21 cellular contexts compared by ENCODE assay signal in genomic region chr5:156523607-156524006, GRCh38.
DNase-seq lines count a peak whose midpoint lies in the region; ATAC-seq, FAIRE-seq and TF ChIP-seq lines count a peak whose summit lies in the region.
"Had no signal": no experiment of that assay in that cellular context is flagged by ENCODE, and none has a peak within 500 bp of the region (broad histone marks: within the 10 kb centered on the region; RNA-seq: fewer than 3 reads in every experiment).

No MANE protein-coding gene starts in this region.

- no peak overlapping the region for H3K9ac ChIP-seq in liver (ENCODE audit: low read depth in 1 of 2, low read length in 2 of 2)
- H3K9ac ChIP-seq in HepG2 (ENCODE audit: insufficient read depth, low read depth, low read length): no peak overlapping the region
- H3K9ac ChIP-seq: BLaER1 treated with 17β-estradiol and CSF1 and Interleukin-3, amounts not matched to agents 10 nM and 100 nM had no signal

- intact Hi-C loops in HepG2 (cut with micrococcal nuclease; ENCODE audit: unreplicated experiment): no loop called here

- no peak for DNase-seq in HepG2 (ENCODE audit: low spot score)
- DNase-seq in left lobe of liver (ENCODE audit: low spot score): no peak
- DNase-seq in superior temporal gyrus (ENCODE audit: extremely low spot score): no peak
- DNase-seq in T-helper 1 cell: no peak
- DNase-seq: 8988T; ACHN; AML-193; Caco-2; Calu3; CD4-positive, alpha-beta T cell; CD8-positive, alpha-beta T cell; DMS79 treated with DMSO at 0.1 percent for 48 hours; GF-D8 had no signal

- H3K4me1 ChIP-seq in liver (ENCODE audit: control insufficient read depth in 4 of 4, insufficient read depth in 4 of 4, low read length in 3 of 4) (peaks cover 0 to 13% (median 8%) of the 10 kb centered on the region in 4 donors), HepG2 (ENCODE audit: insufficient read depth, low read length) (no peaks in the 10 kb centered on the region)
- H3K4me1 ChIP-seq: BLaER1 treated with 17β-estradiol and CSF1 and Interleukin-3, amounts not matched to agents 10 nM and 100 nM; Caco-2 had no signal

- WGBS in liver: 56% methylated on average over 3 of the region's 3 CpGs
- WGBS in HepG2 (ENCODE audit: low lambda C conversion rate): 41% methylated on average over 3 of the region's 3 CpGs

- H3K79me2 ChIP-seq in HepG2 (ENCODE audit: insufficient read depth, low read length): no peaks in the 10 kb centered on the region

- TF ChIP-seq EP300 in HepG2 (IDR thresholded peaks at IDR 0.05; ENCODE audit: low read depth in 2 of 2, low read length in 2 of 2): no peak
- TF ChIP-seq EP300 in HepG2 (CRISPR knock-in tag; IDR thresholded peaks at IDR 0.05; ENCODE audit: borderline replicate concordance): no peak

- BruUV-seq in HepG2 (replicated peaks; lab: Mats Ljungman, UMichigan): no TSS peak

- H4K20me1 ChIP-seq in HepG2 (ENCODE audit: insufficient read depth, low read length): no peaks in the 10 kb centered on the region
- H4K20me1 ChIP-seq: BLaER1 treated with 17β-estradiol and CSF1 and Interleukin-3, amounts not matched to agents 10 nM and 100 nM had no signal

- POLR2A ChIA-PET in HepG2 (lab: Yijun Ruan, JAX): no interaction called here

- ATAC-seq in HepG2 (no peak), left lobe of liver (peak; percentile 62)
- ATAC-seq: CD8-positive, alpha-beta T cell had no signal

- H3K36me3 ChIP-seq in liver (ENCODE audit: control insufficient read depth in 4 of 4, insufficient read depth in 3 of 4, low read depth in 1 of 4, low read length in 3 of 4) (no peaks in the 10 kb centered on the region), HepG2 (replicated peaks in 1 of 2; ENCODE audit: control insufficient read depth in 1 of 2, insufficient read depth in 2 of 2, low read length in 2 of 2) (no peaks in the 10 kb centered on the region)
- H3K36me3 ChIP-seq: BLaER1 treated with 17β-estradiol and CSF1 and Interleukin-3, amounts not matched to agents 10 nM and 100 nM had no signal

- TF ChIP-seq CTCF in liver (IDR thresholded peaks at IDR 0.05; ENCODE audit: low read depth, low read length, missing input control) (no peak), HepG2 (CRISPR knock-in tag; IDR thresholded peaks at IDR 0.05) (no peak)

- H2AFZ ChIP-seq in HepG2 (ENCODE audit: low read length): no peak overlapping the region

- H3K4me2 ChIP-seq in HepG2 (ENCODE audit: low read depth, low read length): no peak overlapping the region
- H3K4me2 ChIP-seq: BLaER1 treated with 17β-estradiol and CSF1 and Interleukin-3, amounts not matched to agents 10 nM and 100 nM had no signal

- H3K27ac ChIP-seq in liver (ENCODE audit: low read depth in 1 of 2, low read length in 2 of 2): peak overlapping the region; percentile 69 to 74
- H3K27ac ChIP-seq in HepG2 (ENCODE audit: extremely low read length, insufficient read depth, low read length): no peak overlapping the region
- H3K27ac ChIP-seq: BLaER1 treated with 17β-estradiol and CSF1 and Interleukin-3, amounts not matched to agents 10 nM and 100 nM; C4-2B had no signal

- no peak for FAIRE-seq in HepG2 (lab: Jason Lieb, UNC)
- FAIRE-seq: A204.1, D721Med, G401.6, GM12891, GM18507 had no signal

- no peak overlapping the region for H3K4me3 ChIP-seq in liver (ENCODE audit: low read depth in 1 of 3, low read length in 3 of 3)
- H3K4me3 ChIP-seq in HepG2 (replicated peaks in 1 of 3; ENCODE audit: insufficient read depth in 1 of 3, low read depth in 2 of 3, low read length in 3 of 3): no peak overlapping the region
- H3K4me3 ChIP-seq: BLaER1 treated with 17β-estradiol and CSF1 and Interleukin-3, amounts not matched to agents 10 nM and 100 nM had no signal

- no peak for TF ChIP-seq RAD21 in liver (IDR thresholded peaks at IDR 0.05)
- no peak for TF ChIP-seq RAD21 in HepG2 (CRISPR knock-in tag; IDR thresholded peaks at IDR 0.05)

- H3K9me3 ChIP-seq in liver (ENCODE audit: control insufficient read depth in 4 of 4, low read length in 3 of 4) (peaks cover 0 to 2% (median 0%) of the 10 kb centered on the region in 4 donors), HepG2 (ENCODE audit: low read length) (no peaks in the 10 kb centered on the region)
- H3K9me3 ChIP-seq: Caco-2 had no signal

- in situ Hi-C loops in HepG2 (cut with HindIII; ENCODE audit: extremely low pct_ligation_motif_present, low pct_unique_long_range_greater_than_20kb): no loop called here

- CTCF ChIA-PET in HepG2 (lab: Yijun Ruan, JAX; ENCODE audit: low intra/inter-chr PET ratio, low total read pairs): no interaction called here

- no peak for TF ChIP-seq POLR2A in HepG2 (IDR thresholded peaks at IDR 0.05; ENCODE audit: insufficient read depth in 1 of 2, low read depth in 2 of 2, low read length in 2 of 2)

- H3K27me3 ChIP-seq in liver (ENCODE audit: control insufficient read depth in 4 of 4, insufficient read depth in 4 of 4, low read length in 3 of 4) (no peaks in the 10 kb centered on the region), HepG2 (ENCODE audit: control insufficient read depth in 1 of 2, insufficient read depth in 2 of 2, low read length in 2 of 2) (no peaks in the 10 kb centered on the region)
- H3K27me3 ChIP-seq: BLaER1 treated with 17β-estradiol and CSF1 and Interleukin-3, amounts not matched to agents 10 nM and 100 nM had no signal

TF ChIP-seq in liver, 16 proteins besides CTCF, POLR2A, EP300 and RAD21:
- TF ChIP-seq SP1 (IDR thresholded peaks at IDR 0.05) (no peak), TAF1 (conservative IDR thresholded peaks at IDR 0.05) (no peak)
TF ChIP-seq in liver: peak in this region for 0.

TF ChIP-seq in HepG2, 621 proteins besides CTCF, POLR2A, EP300 and RAD21:
- TF ChIP-seq ZNF629 (CRISPR knock-in tag; conservative IDR thresholded peaks at IDR 0.05) (no peak), CC2D1A (CRISPR knock-in tag; IDR thresholded peaks at IDR 0.05) (no peak), TFAP4 (IDR thresholded peaks at IDR 0.05; ENCODE audit: borderline replicate concordance, low read depth) (no peak), ZNF720 (CRISPR knock-in tag; IDR thresholded peaks at IDR 0.05) (no peak)
TF ChIP-seq in HepG2: peak in this region for 0.
